ENCODE assay signal across 8 cellular contexts in the genomic region with DNA sequence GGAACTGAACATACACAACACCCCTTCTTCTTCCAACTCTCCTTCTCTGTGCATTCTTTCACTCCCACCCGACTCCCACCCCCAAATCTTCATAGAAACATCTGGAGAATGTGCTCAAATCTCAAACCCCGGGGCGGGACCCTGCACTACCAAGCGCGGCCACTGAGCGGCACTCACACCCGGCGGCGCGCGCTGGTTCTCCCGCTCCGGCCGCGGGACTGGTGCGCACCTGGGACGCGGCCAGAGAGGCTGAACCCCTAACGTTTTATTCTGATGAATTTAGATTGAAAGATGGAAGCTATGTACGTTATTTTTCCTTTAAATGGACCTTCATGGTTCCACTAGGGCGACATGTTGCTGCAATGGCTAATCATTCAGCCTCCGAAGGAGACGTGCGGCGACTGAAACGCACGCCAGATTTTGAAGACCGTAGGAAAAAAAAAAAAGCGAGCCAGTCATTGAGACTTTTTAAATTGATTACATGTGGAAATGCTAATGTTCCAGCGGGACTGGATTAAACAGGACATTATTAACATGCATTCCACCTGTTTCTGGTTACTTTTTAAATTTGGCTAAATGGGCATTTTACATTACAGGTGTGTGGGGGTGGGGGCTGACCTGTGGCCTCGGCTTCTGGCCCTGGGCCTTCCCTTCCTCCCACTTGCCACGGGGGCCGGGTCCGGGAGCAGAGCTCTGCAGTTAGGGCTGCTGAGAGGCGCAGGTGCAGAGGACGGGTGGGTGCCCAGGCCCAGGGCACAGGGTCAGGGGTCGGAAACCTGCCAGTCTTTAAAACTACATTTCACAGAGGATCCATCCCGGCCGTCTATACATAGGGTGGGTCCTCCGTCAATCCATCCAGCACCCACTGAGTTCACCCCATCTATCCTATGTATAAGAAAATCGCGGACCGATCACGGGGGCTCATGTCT.
DNase-seq lines count a peak whose midpoint lies in the region; ATAC-seq and TF ChIP-seq lines count a peak whose summit lies in the region.

No MANE protein-coding gene starts in this region.

- no peak overlapping the region for H3K4me3 ChIP-seq in astrocyte of the spinal cord (ENCODE audit: low read depth, low read length)

- peak; percentile 84 for DNase-seq in GM10248 (ENCODE audit: extremely low spot score)
- peak; percentile 57 for DNase-seq in T-helper 9 cell
- DNase-seq in astrocyte of the spinal cord (ENCODE audit: low read depth, low spot score) = no peak
- peak; percentile 93 for DNase-seq in iPS-NIHi11 (ENCODE audit: low spot score)
- peak; percentile 38 to 61 (median 52) for DNase-seq in stimulated activated CD4-positive, alpha-beta T cell treated with anti-CD3 and anti-CD28 coated beads, Interleukin-1b, Interleukin-23, amount 100 ng/mL, for 24 hours (ENCODE audit: low read depth in 4 of 4, low spot score in 1 of 4)

- in situ Hi-C loops in astrocyte of the spinal cord (cut with HindIII; ENCODE audit: low sequenced_read_pairs) = no loop called here

- ATAC-seq in HG02798 (IDR thresholded peaks at IDR 0.05; ENCODE audit: poor library complexity, unreplicated experiment) (peak; percentile 73), HG03378 (IDR thresholded peaks at IDR 0.05; ENCODE audit: unreplicated experiment) (no peak), GM18519 (IDR thresholded peaks at IDR 0.05; ENCODE audit: low FRiP score, unreplicated experiment) (no peak)

- CTCF ChIA-PET in GM10248 (lab: Yijun Ruan, JAX) = interaction anchor here (0.6 to 3.3 kb wide), 17 partner anchors 8 to 263 kb away, joined by 3 to 26 read pairs (median 3); no protein-coding TSS in a partner anchor

- POLR2A ChIA-PET in GM10248 (lab: Yijun Ruan, JAX) = interaction anchor here (2.2 kb wide), 1 partner anchor 16 kb away, joined by 9 read pairs; no protein-coding TSS in a partner anchor

- TF ChIP-seq CTCF in GM10248 (IDR thresholded peaks at IDR 0.05; ENCODE audit: control extremely low read depth, extremely low read depth, low read depth, missing control alignments) (peak; percentile 92), astrocyte of the spinal cord (IDR thresholded peaks at IDR 0.05; ENCODE audit: low read depth, low read length) (peak; percentile 91)
